Comparison of ENCODE assay signal across 13 cellular contexts in the genomic region with DNA sequence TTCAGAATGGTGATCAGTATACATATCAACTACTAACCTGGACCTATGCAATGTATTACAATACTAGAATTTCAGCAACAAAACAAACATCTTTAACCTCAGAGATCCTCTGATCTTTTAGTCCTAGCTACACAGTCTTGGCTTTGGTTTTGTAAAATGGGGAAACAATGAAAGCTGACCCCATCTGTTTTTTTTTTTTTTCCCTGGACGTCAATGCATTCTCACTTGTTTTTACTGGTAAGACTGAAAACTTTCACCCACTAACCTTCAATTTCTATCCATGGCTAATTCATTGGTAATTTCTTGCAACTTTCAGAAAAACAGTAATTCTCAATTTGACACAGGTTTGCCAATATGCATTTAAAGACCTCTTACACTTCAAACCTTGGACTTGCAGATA. TPM values are rescaled to one million over a fixed set of nuclear protein-coding genes. Genes with fewer than 3 reads are reported as not detected.
A peak's percentile ranks its signal among the peaks of the same experiment; 100 is the strongest.
DNase-seq lines count a peak whose midpoint lies in the region; ATAC-seq and TF ChIP-seq lines count a peak whose summit lies in the region.
"Had no signal": no experiment of that assay in that cellular context is flagged by ENCODE, and none has a peak within 500 bp of the region (broad histone marks: within the 10 kb centered on the region; RNA-seq: fewer than 3 reads in every experiment).

No MANE protein-coding gene starts in this region.

- POLR2A ChIA-PET in activated B cell treated with CpG ODN at 0.5 μM for 24 hours (lab: Charles Lee): no interaction called here

- intact Hi-C loops in activated B cell treated with CpG ODN at 0.5 μM for 24 hours (cut with micrococcal nuclease): loop anchor here (10.0 kb wide), 1 partner anchor 490 kb away; no protein-coding TSS in a partner anchor

- TF ChIP-seq CTCF in AG10803 (conservative IDR thresholded peaks at IDR 0.05; ENCODE audit: low read length) (no peak), activated B cell treated with CpG ODN at 0.5 μM for 24 hours (IDR thresholded peaks at IDR 0.05) (no peak), fibroblast of the aortic adventitia (IDR thresholded peaks at IDR 0.05; ENCODE audit: insufficient read depth, low read length) (no peak), progenitor cell of endocrine pancreas (IDR thresholded peaks at IDR 0.05; ENCODE audit: unreplicated experiment) (no peak)

- H3K9me3 Mint-ChIP-seq in activated B cell treated with CpG ODN at 0.5 μM for 24 hours (no peaks in the 10 kb centered on the region), progenitor cell of endocrine pancreas (ENCODE audit: low read depth) (no peaks in the 10 kb centered on the region)
- H3K9me3 Mint-ChIP-seq: activated naive CD4-positive, alpha-beta T cell treated with anti-CD3 and anti-CD28 coated beads, Interleukin-2, amount 50 U/mL, for 72 hours had no signal

- H3K36me3 Mint-ChIP-seq in activated B cell treated with CpG ODN at 0.5 μM for 24 hours (ENCODE audit: low read depth) (no peaks in the 10 kb centered on the region), progenitor cell of endocrine pancreas (ENCODE audit: insufficient read depth) (peaks cover 6% of the 10 kb centered on the region)
- H3K36me3 Mint-ChIP-seq: activated naive CD4-positive, alpha-beta T cell treated with anti-CD3 and anti-CD28 coated beads, Interleukin-2, amount 50 U/mL, for 72 hours had no signal

- H3K4me3 Mint-ChIP-seq in activated B cell treated with CpG ODN at 0.5 μM for 24 hours: no peak overlapping the region
- peak overlapping the region; percentile 67 for H3K4me3 Mint-ChIP-seq in progenitor cell of endocrine pancreas (ENCODE audit: low read depth)

- ATAC-seq in activated B cell treated with CpG ODN at 0.5 μM for 24 hours (ENCODE audit: low read depth) (no peak), HG03354 (IDR thresholded peaks at IDR 0.05; ENCODE audit: poor library complexity, severe bottlenecking, unreplicated experiment) (no peak), GM19455 (IDR thresholded peaks at IDR 0.05; ENCODE audit: unreplicated experiment) (no peak)
- ATAC-seq: activated naive CD4-positive, alpha-beta T cell treated with anti-CD3 and anti-CD28 coated beads, Interleukin-2, amount 50 U/mL, for 72 hours; T-helper 17 cell had no signal

- DNase-seq in AG10803 (ENCODE audit: low read depth) (no peak), activated B cell treated with CpG ODN at 0.5 μM for 24 hours (no peak), fibroblast of the aortic adventitia (ENCODE audit: low read depth) (peak; percentile 44), progenitor cell of endocrine pancreas (ENCODE audit: low spot score, unreplicated experiment) (no peak), C1 segment of cervical spinal cord (lab: John Stamatoyannopoulos, UW) (no peak), NCI-H82 (lab: John Stamatoyannopoulos, UW) (no peak)
- DNase-seq: effector memory CD4-positive, alpha-beta T cell; EL; Karpas-422; T-helper 17 cell had no signal

- peak overlapping the region; percentile 15 for H3K27ac Mint-ChIP-seq in activated B cell treated with CpG ODN at 0.5 μM for 24 hours
- no peak overlapping the region for H3K27ac Mint-ChIP-seq in progenitor cell of endocrine pancreas
- H3K27ac Mint-ChIP-seq: activated naive CD4-positive, alpha-beta T cell treated with anti-CD3 and anti-CD28 coated beads, Interleukin-2, amount 50 U/mL, for 72 hours; T-helper 17 cell had no signal

- CTCF ChIA-PET in activated B cell treated with CpG ODN at 0.5 μM for 24 hours (lab: Charles Lee): no interaction called here

- H3K4me1 Mint-ChIP-seq in activated B cell treated with CpG ODN at 0.5 μM for 24 hours (peaks cover 43% of the 10 kb centered on the region), progenitor cell of endocrine pancreas (ENCODE audit: low read depth) (peaks cover 39% of the 10 kb centered on the region)

- no peaks in the 10 kb centered on the region for H3K27me3 Mint-ChIP-seq in activated B cell treated with CpG ODN at 0.5 μM for 24 hours
- no peaks in the 10 kb centered on the region for H3K27me3 Mint-ChIP-seq in progenitor cell of endocrine pancreas

- peak overlapping the region; percentile 85 for H3K4me3 ChIP-seq in AG10803 (ENCODE audit: low read length)
- peak overlapping the region; percentile 85 for H3K4me3 ChIP-seq in fibroblast of the aortic adventitia (ENCODE audit: low read depth, low read length)

RNA-seq across cellular contexts. Expression of gene KIF13A, which starts 3.0 kb away (rescaled TPM):
- total RNA-seq in activated B cell treated with CpG ODN at 0.5 μM for 24 hours: 13.1 and 14.1 TPM in 2 replicates
- 53.2 and 86.8 TPM in 2 replicates for total RNA-seq in fibroblast of the aortic adventitia (ENCODE audit: low replicate concordance)
- total RNA-seq in progenitor cell of endocrine pancreas: 44.4 and 44.5 TPM in 2 replicates
